In the genomic region with DNA sequence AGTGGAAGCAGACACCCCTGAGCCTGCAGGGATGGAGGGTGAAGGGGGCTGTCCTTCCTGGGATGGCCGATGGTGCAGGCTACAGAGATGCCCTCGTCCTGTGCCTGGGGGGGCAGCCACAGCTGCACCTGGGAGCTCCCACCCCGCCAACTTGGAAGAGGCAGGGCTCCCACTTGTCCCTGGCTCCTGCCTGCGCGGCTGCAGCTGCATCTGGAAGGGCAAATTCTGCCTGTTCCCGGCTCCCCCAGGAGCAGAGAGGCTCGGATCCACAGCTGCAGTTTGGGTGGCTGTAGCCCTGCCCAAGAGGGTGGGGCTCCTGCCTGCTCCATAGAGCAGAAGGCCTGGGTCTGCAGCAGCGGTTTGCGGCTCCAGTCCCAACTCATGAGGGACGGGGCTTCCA, we compare ENCODE assay signal across 19 cellular contexts.
"Had no signal": no experiment of that assay in that cellular context is flagged by ENCODE, and none has a peak within 500 bp of the region (broad histone marks: within the 10 kb centered on the region; RNA-seq: fewer than 3 reads in every experiment).

No MANE protein-coding gene starts in this region.

- H3K27ac Mint-ChIP-seq: activated B cell treated with CpG ODN at 0.5 μM for 24 hours; stimulated activated memory B cell treated with anti-CD40 and anti-IgM and Interleukin-4, amounts not matched to agents 10 μg/mL and 1 μg/mL and 100 μg/mL, for 72 hours had no signal

- H3K4me1 ChIP-seq: SJCRH30 had no signal

- ATAC-seq: left lobe of liver; sciatic nerve; stimulated activated memory B cell treated with anti-CD40 and anti-IgM and Interleukin-4, amounts not matched to agents 10 μg/mL and 1 μg/mL and 100 μg/mL, for 72 hours had no signal

- H3K4me3 Mint-ChIP-seq: activated B cell treated with CpG ODN at 0.5 μM for 24 hours; central memory CD8-positive, alpha-beta T cell; stimulated activated memory B cell treated with anti-CD40 and anti-IgM and Interleukin-4, amounts not matched to agents 10 μg/mL and 1 μg/mL and 100 μg/mL, for 72 hours had no signal

- DNase-seq: activated B cell treated with CpG ODN at 0.5 μM for 24 hours; activated CD4-positive, alpha-beta T cell treated with anti-CD3 and anti-CD28 coated beads, Interleukin-2, amount 50 U/mL, for 1 hour; anterior cingulate cortex; erythroblast; hypothalamus; islet precursor cell; midbrain; SJCRH30; stimulated activated CD4-positive, alpha-beta T cell treated with anti-CD3 and anti-CD28 coated beads, Interleukin-4, amount 100 ng/mL, for 24 hours; T-helper 2 cell; testis had no signal

- H3K27me3 Mint-ChIP-seq: activated B cell treated with CpG ODN at 0.5 μM for 24 hours; central memory CD8-positive, alpha-beta T cell; stimulated activated memory B cell treated with anti-CD40 and anti-IgM and Interleukin-4, amounts not matched to agents 10 μg/mL and 1 μg/mL and 100 μg/mL, for 72 hours had no signal

- H3K4me3 ChIP-seq: coronary artery, lung, SJCRH30, testis, upper lobe of left lung had no signal

- H3K9me3 Mint-ChIP-seq: activated B cell treated with CpG ODN at 0.5 μM for 24 hours; central memory CD8-positive, alpha-beta T cell; stimulated activated memory B cell treated with anti-CD40 and anti-IgM and Interleukin-4, amounts not matched to agents 10 μg/mL and 1 μg/mL and 100 μg/mL, for 72 hours had no signal

- H3K9me3 ChIP-seq: neutrophil, SJCRH30, testis, upper lobe of left lung had no signal

- H3K27ac ChIP-seq: coronary artery, neutrophil, SJCRH30, testis, upper lobe of left lung had no signal

- H3K27me3 ChIP-seq: neutrophil, SJCRH30, testis, upper lobe of left lung had no signal
